ENCODE assay signal across 8 cellular contexts in the genomic region with DNA sequence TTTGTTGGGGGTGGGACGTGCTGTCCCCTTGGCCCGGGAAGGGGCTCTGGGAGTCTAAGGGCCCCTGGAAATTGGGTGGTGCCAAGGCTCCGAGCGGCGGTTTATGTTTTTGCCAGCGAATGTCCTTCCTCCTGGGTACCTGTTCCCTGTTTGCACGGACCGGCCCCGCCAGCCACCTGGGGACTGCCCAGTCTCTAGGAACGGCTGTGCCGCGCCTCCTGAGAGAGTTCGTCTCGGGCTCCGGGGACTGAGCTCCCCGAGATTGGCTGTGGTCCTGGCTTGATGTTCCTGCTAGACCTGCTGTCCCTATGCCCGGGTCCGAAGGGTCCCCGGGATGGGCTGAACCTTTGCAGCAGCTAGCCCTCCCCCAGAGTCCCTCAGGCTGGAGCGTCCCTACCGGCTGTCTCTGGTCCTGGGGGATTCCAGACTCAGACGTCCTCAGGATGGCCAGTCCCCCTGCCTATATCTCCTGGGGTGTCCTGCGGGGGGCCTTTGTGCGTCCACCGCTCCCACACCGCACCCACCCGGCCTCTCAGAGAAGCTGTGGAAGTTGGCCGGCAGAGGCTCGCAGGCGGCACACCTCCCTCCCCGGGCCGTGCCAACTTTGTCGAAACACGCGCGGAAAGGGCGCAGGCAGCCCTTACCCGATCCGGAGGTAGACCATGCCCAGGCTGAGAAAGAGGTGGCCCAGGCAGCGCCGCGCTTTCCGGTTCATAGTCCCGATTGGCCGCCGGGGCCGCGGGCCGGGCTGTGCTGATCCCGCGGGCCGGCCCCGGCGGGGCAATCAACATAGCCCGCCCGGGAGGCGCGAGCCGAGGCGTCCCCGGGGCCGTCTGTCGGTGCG. TPM values are rescaled to one million over a fixed set of nuclear protein-coding genes. Genes with fewer than 3 reads are reported as not detected.
DNase-seq lines count a peak whose midpoint lies in the region; ATAC-seq and TF ChIP-seq lines count a peak whose summit lies in the region.

No MANE protein-coding gene starts in this region.

- DNase-seq in GM20000 (ENCODE audit: low spot score) = peak; percentile 47
- no peak for DNase-seq in activated CD8-positive, alpha-beta T cell treated with anti-CD3 and anti-CD28 coated beads, Interleukin-2, amount 10 ng/mL, durations not matched to agents 7 days and 5 days
- no peak for DNase-seq in left ventricle myocardium inferior
- peak; percentile 58 for DNase-seq in sciatic nerve (ENCODE audit: low spot score)
- no peak for DNase-seq in COR-L47 (lab: John Stamatoyannopoulos, UW)
- no peak for DNase-seq in NCI-H1417 treated with DMSO at 0.1 percent for 48 hours (lab: John Stamatoyannopoulos, UW)
- no peak for DNase-seq in AG08395 (ENCODE audit: low spot score)

- H3K4me3 ChIP-seq in left ventricle myocardium inferior = peak overlapping the region; percentile 50

- TF ChIP-seq CTCF in GM20000 (IDR thresholded peaks at IDR 0.05; ENCODE audit: extremely low read depth, missing control alignments) (no peak), left ventricle myocardium inferior (IDR thresholded peaks at IDR 0.05; ENCODE audit: borderline replicate concordance) (no peak)

- H3K36me3 ChIP-seq in left ventricle myocardium inferior = no peaks in the 10 kb centered on the region

- peaks cover 7% of the 10 kb centered on the region for H3K4me1 Mint-ChIP-seq in activated CD8-positive, alpha-beta T cell treated with anti-CD3 and anti-CD28 coated beads, Interleukin-2, amount 10 ng/mL, durations not matched to agents 7 days and 5 days (ENCODE audit: low read depth)

- H3K9me3 ChIP-seq in left ventricle myocardium inferior (replicated peaks) = peaks cover 5% of the 10 kb centered on the region

- peak; percentile 43 for ATAC-seq in activated CD8-positive, alpha-beta T cell treated with anti-CD3 and anti-CD28 coated beads, Interleukin-2, amount 10 ng/mL, durations not matched to agents 7 days and 5 days
- ATAC-seq in sciatic nerve (no peak), HG02973 (IDR thresholded peaks at IDR 0.05; ENCODE audit: unreplicated experiment) (no peak)

- H3K4me3 Mint-ChIP-seq in activated CD8-positive, alpha-beta T cell treated with anti-CD3 and anti-CD28 coated beads, Interleukin-2, amount 10 ng/mL, durations not matched to agents 7 days and 5 days = no peak overlapping the region

- no peaks in the 10 kb centered on the region for H3K36me3 Mint-ChIP-seq in activated CD8-positive, alpha-beta T cell treated with anti-CD3 and anti-CD28 coated beads, Interleukin-2, amount 10 ng/mL, durations not matched to agents 7 days and 5 days (ENCODE audit: low read depth)

- H3K9me3 Mint-ChIP-seq in activated CD8-positive, alpha-beta T cell treated with anti-CD3 and anti-CD28 coated beads, Interleukin-2, amount 10 ng/mL, durations not matched to agents 7 days and 5 days (ENCODE audit: insufficient read depth) = no peaks in the 10 kb centered on the region

- intact Hi-C loops in left ventricle myocardium inferior (cut with micrococcal nuclease) (no loop called here), sciatic nerve (cut with DNase I) (no loop called here)

- CTCF ChIA-PET in activated CD8-positive, alpha-beta T cell treated with anti-CD3 and anti-CD28 coated beads, Interleukin-2, amount 10 ng/mL, durations not matched to agents 7 days and 5 days (lab: Charles Lee) = interaction anchor here (0.7 to 16.8 kb wide), 9 partner anchors 9 to 233 kb away, joined by 3 to 387 read pairs (median 5); no protein-coding TSS in a partner anchor

- peaks cover 79% of the 10 kb centered on the region for H3K27me3 Mint-ChIP-seq in activated CD8-positive, alpha-beta T cell treated with anti-CD3 and anti-CD28 coated beads, Interleukin-2, amount 10 ng/mL, durations not matched to agents 7 days and 5 days (ENCODE audit: low read depth)

- peaks cover 31% of the 10 kb centered on the region for H3K4me1 ChIP-seq in left ventricle myocardium inferior

- H3K27ac ChIP-seq in left ventricle myocardium inferior (replicated peaks) = no peak overlapping the region

- H3K27me3 ChIP-seq in left ventricle myocardium inferior (ENCODE audit: low read depth) = peaks cover 100% of the 10 kb centered on the region

- no peak overlapping the region for H3K27ac Mint-ChIP-seq in activated CD8-positive, alpha-beta T cell treated with anti-CD3 and anti-CD28 coated beads, Interleukin-2, amount 10 ng/mL, durations not matched to agents 7 days and 5 days

- POLR2A ChIA-PET in activated CD8-positive, alpha-beta T cell treated with anti-CD3 and anti-CD28 coated beads, Interleukin-2, amount 10 ng/mL, durations not matched to agents 7 days and 5 days (lab: Charles Lee) = no interaction called here

RNA-seq across cellular contexts. Expression of gene WNT7A, which starts 0.5 kb away (rescaled TPM):
- total RNA-seq in activated CD8-positive, alpha-beta T cell treated with anti-CD3 and anti-CD28 coated beads, Interleukin-2, amount 10 ng/mL, durations not matched to agents 7 days and 5 days = not detected
- total RNA-seq in left ventricle myocardium inferior (not detected), sciatic nerve (not detected)

Comparison
In these comparisons a context has a peak if more than half of its experiments do, and no peak if none do; other contexts are left out.
1. DNase-seq: peak in GM20000 (single experiment) and sciatic nerve (single experiment); none in activated CD8-positive, alpha-beta T cell treated with anti-CD3 and anti-CD28 coated beads, Interleukin-2, amount 10 ng/mL, durations not matched to agents 7 days and 5 days (single experiment), left ventricle myocardium inferior (single experiment), COR-L47 (single experiment), NCI-H1417 treated with DMSO at 0.1 percent for 48 hours (single experiment) and AG08395 (single experiment).